24 cellular contexts compared by ENCODE assay signal in the genomic region with DNA sequence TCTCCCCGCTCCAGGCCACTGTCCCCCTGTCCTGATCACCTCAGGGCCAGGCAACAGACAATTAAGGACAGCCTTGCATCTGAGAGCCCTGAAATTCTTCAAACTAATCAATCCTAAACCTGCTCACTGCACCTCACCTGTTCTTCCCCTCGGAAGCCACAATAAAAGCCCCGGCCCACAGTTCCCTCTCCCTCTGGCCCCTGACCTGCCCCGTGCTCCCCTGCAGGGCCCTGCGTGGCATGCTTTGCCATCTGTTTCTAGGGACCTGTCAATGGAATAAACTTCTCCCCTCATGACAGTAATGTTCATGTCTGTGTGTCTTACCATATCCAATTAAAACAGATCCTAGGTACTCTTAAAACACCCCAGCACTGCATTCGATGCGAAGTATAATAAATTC.
"Had no signal": no experiment of that assay in that cellular context is flagged by ENCODE, and none has a peak within 500 bp of the region (broad histone marks: within the 10 kb centered on the region; RNA-seq: fewer than 3 reads in every experiment).

No MANE protein-coding gene starts in this region.

- H3K4me3 ChIP-seq: body of pancreas, dorsolateral prefrontal cortex, esophagus muscularis mucosa, lung, ovary, psoas muscle, stomach, transverse colon, vagina had no signal

- H3K27ac ChIP-seq: body of pancreas, esophagus muscularis mucosa, ovary, psoas muscle, stomach, vagina had no signal

- H3K4me3 Mint-ChIP-seq: activated naive CD4-positive, alpha-beta T cell treated with anti-CD3 and anti-CD28 coated beads, Interleukin-2, amount 10 ng/mL, durations not matched to agents 7 days and 5 days; activated T-cell treated with anti-CD3 and anti-CD28 coated beads, Interleukin-2, amount 50 U/mL, for 72 hours; effector memory CD8-positive, alpha-beta T cell; naive thymus-derived CD8-positive, alpha-beta T cell had no signal

- H3K9me3 Mint-ChIP-seq: activated naive CD4-positive, alpha-beta T cell treated with anti-CD3 and anti-CD28 coated beads, Interleukin-2, amount 10 ng/mL, durations not matched to agents 7 days and 5 days; activated T-cell treated with anti-CD3 and anti-CD28 coated beads, Interleukin-2, amount 50 U/mL, for 72 hours; effector memory CD8-positive, alpha-beta T cell; naive thymus-derived CD8-positive, alpha-beta T cell had no signal

- ATAC-seq: activated T-cell treated with anti-CD3 and anti-CD28 coated beads, Interleukin-2, amount 50 U/mL, for 72 hours; body of pancreas; effector memory CD8-positive, alpha-beta T cell; naive thymus-derived CD8-positive, alpha-beta T cell; psoas muscle; right cardiac atrium had no signal

- H3K9me3 ChIP-seq: body of pancreas, esophagus muscularis mucosa, ovary, psoas muscle, stomach, transverse colon, vagina had no signal

- H3K4me1 ChIP-seq: body of pancreas had no signal

- H3K27me3 ChIP-seq: body of pancreas, dorsolateral prefrontal cortex, esophagus muscularis mucosa, ovary, stomach, transverse colon, vagina had no signal

- H3K36me3 Mint-ChIP-seq: activated naive CD4-positive, alpha-beta T cell treated with anti-CD3 and anti-CD28 coated beads, Interleukin-2, amount 10 ng/mL, durations not matched to agents 7 days and 5 days; naive thymus-derived CD8-positive, alpha-beta T cell had no signal

- DNase-seq: activated CD4-positive, alpha-beta T cell treated with anti-CD3 and anti-CD28 coated beads for 1 hour; activated CD4-positive, alpha-beta T cell treated with anti-CD3 and anti-CD28 coated beads, Interleukin-2, amount 50 U/mL, for 1 hour; activated CD8-positive, alpha-beta memory T cell treated with anti-CD3 and anti-CD28 coated beads, Interleukin-2, amount 50 U/mL, for 48 hours; activated effector memory CD4-positive, alpha-beta T cell treated with Interleukin-2 at 50 U/mL for 16 hours; activated naive CD4-positive, alpha-beta T cell treated with anti-CD3 and anti-CD28 coated beads, Interleukin-2, amount 10 ng/mL, durations not matched to agents 7 days and 5 days; activated T-cell treated with anti-CD3 and anti-CD28 coated beads, Interleukin-2, amount 50 U/mL, for 72 hours; body of pancreas; central memory CD4-positive, alpha-beta T cell; effector memory CD8-positive, alpha-beta T cell; naive thymus-derived CD8-positive, alpha-beta T cell; ovary; psoas muscle; right cardiac atrium; stimulated activated CD4-positive, alpha-beta T cell treated with anti-CD3 and anti-CD28 coated beads, Interleukin-1b, Interleukin-23, amount 100 ng/mL, for 48 hours; stomach; T-helper 1 cell; transverse colon had no signal

- FAIRE-seq: frontal cortex, keratinocyte, TTC549 had no signal

- H3K36me3 ChIP-seq: ovary, stomach, transverse colon, vagina had no signal

- H3K4me1 Mint-ChIP-seq: activated naive CD4-positive, alpha-beta T cell treated with anti-CD3 and anti-CD28 coated beads, Interleukin-2, amount 10 ng/mL, durations not matched to agents 7 days and 5 days had no signal

- H3K27ac Mint-ChIP-seq: activated naive CD4-positive, alpha-beta T cell treated with anti-CD3 and anti-CD28 coated beads, Interleukin-2, amount 10 ng/mL, durations not matched to agents 7 days and 5 days; activated T-cell treated with anti-CD3 and anti-CD28 coated beads, Interleukin-2, amount 50 U/mL, for 72 hours; effector memory CD8-positive, alpha-beta T cell; naive thymus-derived CD8-positive, alpha-beta T cell had no signal
